ENCODE assay signal across 20 cellular contexts in genomic region chr12:69431604-69432222, GRCh38. TPM values are rescaled to one million over a fixed set of nuclear protein-coding genes. Genes with fewer than 3 reads are reported as not detected.
DNase-seq lines count a peak whose midpoint lies in the region; ATAC-seq and TF ChIP-seq lines count a peak whose summit lies in the region.
"Had no signal": no experiment of that assay in that cellular context is flagged by ENCODE, and none has a peak within 500 bp of the region (broad histone marks: within the 10 kb centered on the region; RNA-seq: fewer than 3 reads in every experiment).

No MANE protein-coding gene starts in this region.

- TF ChIP-seq EP300 in gastroesophageal sphincter (IDR thresholded peaks at IDR 0.05), result no peak

- H3K27ac ChIP-seq in gastroesophageal sphincter (peak overlapping the region; percentile 75 to 87 (median 82)), muscle layer of duodenum (ENCODE audit: low read length) (peak overlapping the region; percentile 21), subcutaneous abdominal adipose tissue (ENCODE audit: low read depth, low read length) (peak overlapping the region; percentile 18)
- H3K27ac ChIP-seq: adrenal gland, epithelial cell of prostate, GM23248, prostate gland, SK-N-MC, VCaP had no signal

- TF ChIP-seq POLR2A in gastroesophageal sphincter (IDR thresholded peaks at IDR 0.05), result no peak

- ATAC-seq in gastroesophageal sphincter (peak; percentile 25), GM19351 (IDR thresholded peaks at IDR 0.05; ENCODE audit: unreplicated experiment) (no peak)

- H3K4me1 ChIP-seq in gastroesophageal sphincter (peaks cover 0 to 32% (median 0%) of the 10 kb centered on the region in 3 donors), muscle layer of duodenum (ENCODE audit: control insufficient read depth in 1 of 2, insufficient read depth in 2 of 2, low read length in 2 of 2) (peaks cover 0 to 11% of the 10 kb centered on the region in 2 donors), subcutaneous abdominal adipose tissue (ENCODE audit: control insufficient read depth in 5 of 5, insufficient read depth in 5 of 5, low read length in 5 of 5) (peaks cover 0 to 23% (median 17%) of the 10 kb centered on the region in 5 donors)
- H3K4me1 ChIP-seq: prostate gland had no signal

- H3K36me3 ChIP-seq in gastroesophageal sphincter (no peaks in the 10 kb centered on the region), muscle layer of duodenum (ENCODE audit: control insufficient read depth in 1 of 2, insufficient read depth in 2 of 2, low read length in 2 of 2) (no peaks in the 10 kb centered on the region), subcutaneous abdominal adipose tissue (ENCODE audit: control insufficient read depth in 5 of 5, insufficient read depth in 5 of 5, low read length in 5 of 5) (no peaks in the 10 kb centered on the region)
- H3K36me3 ChIP-seq: adrenal gland, prostate gland had no signal

- H3K27me3 ChIP-seq in gastroesophageal sphincter, result no peaks in the 10 kb centered on the region
- H3K27me3 ChIP-seq in muscle layer of duodenum (ENCODE audit: low read depth, low read length), result no peaks in the 10 kb centered on the region
- H3K27me3 ChIP-seq in subcutaneous abdominal adipose tissue (ENCODE audit: control insufficient read depth in 5 of 5, insufficient read depth in 4 of 5, low read length in 5 of 5), result no peaks in the 10 kb centered on the region
- H3K27me3 ChIP-seq: adrenal gland had no signal

- H3K9me3 ChIP-seq in gastroesophageal sphincter, result no peaks in the 10 kb centered on the region
- no peaks in the 10 kb centered on the region for H3K9me3 ChIP-seq in muscle layer of duodenum (ENCODE audit: control insufficient read depth in 1 of 2, low read length in 2 of 2)
- no peaks in the 10 kb centered on the region for H3K9me3 ChIP-seq in subcutaneous abdominal adipose tissue (ENCODE audit: control insufficient read depth in 5 of 5, low read length in 5 of 5)
- H3K9me3 ChIP-seq: adrenal gland, prostate gland had no signal

- DNase-seq in NCI-H2107 treated with DMSO at 0.1 percent for 48 hours (lab: John Stamatoyannopoulos, UW; ENCODE audit: unreplicated experiment) (peak; percentile 75), SIG-M5 (lab: John Stamatoyannopoulos, UW) (no peak), NCI-H2227 (lab: John Stamatoyannopoulos, UW; ENCODE audit: unreplicated experiment) (no peak)
- DNase-seq: activated CD4-positive, alpha-beta T cell treated with anti-CD3 and anti-CD28 coated beads, Interleukin-2, amount 50 U/mL, for 1 hour; activated gamma-delta T cell; CD4-positive, CD25-positive, alpha-beta regulatory T cell; GM23248; NCI-H1417 treated with DMSO at 0.1 percent for 48 hours; NCI-H2227 treated with DMSO at 0.1 percent for 48 hours; stimulated activated CD8-positive, alpha-beta memory T cell treated with anti-CD3 and anti-CD28 coated beads, Interleukin-4, amount 100 ng/mL, for 48 hours; T-helper 2 cell had no signal

- H3K4me3 ChIP-seq in gastroesophageal sphincter, result no peak overlapping the region
- H3K4me3 ChIP-seq in muscle layer of duodenum (ENCODE audit: low read depth in 1 of 2, low read length in 2 of 2), result peak overlapping the region in 1 of 2 donors; percentile 20
- H3K4me3 ChIP-seq in subcutaneous abdominal adipose tissue (ENCODE audit: low read depth in 1 of 5, low read length in 5 of 5), result no peak overlapping the region
- H3K4me3 ChIP-seq: adrenal gland, GM23248, prostate gland, SK-N-MC had no signal

- H3K9ac ChIP-seq in subcutaneous abdominal adipose tissue (ENCODE audit: low read length in 5 of 5), result no peak overlapping the region
- H3K9ac ChIP-seq: GM23248 had no signal

- TF ChIP-seq CTCF in gastroesophageal sphincter (IDR thresholded peaks at IDR 0.05), result no peak

- 65 to 72% methylated on average over 5 to 8 of the region's 8 CpGs for WGBS in gastroesophageal sphincter (ENCODE audit: low coverage in 1 of 2), 2 donors

RNA-seq across cellular contexts. Expression of gene FRS2, which starts 38.5 kb away (rescaled TPM):
- total RNA-seq in gastroesophageal sphincter, result 10 to 100 TPM; 39.9 to 70.6 (median 59.1) TPM

Comparison
In these comparisons a context has a peak if more than half of its experiments do, and no peak if none do; other contexts are left out.
1. H3K27ac ChIP-seq: peak in every context shown above with its lines; median percentile 82 in gastroesophageal sphincter; 21 in muscle layer of duodenum; 18 in subcutaneous abdominal adipose tissue.